ENCODE assay signal across 16 cellular contexts in the genomic region with DNA sequence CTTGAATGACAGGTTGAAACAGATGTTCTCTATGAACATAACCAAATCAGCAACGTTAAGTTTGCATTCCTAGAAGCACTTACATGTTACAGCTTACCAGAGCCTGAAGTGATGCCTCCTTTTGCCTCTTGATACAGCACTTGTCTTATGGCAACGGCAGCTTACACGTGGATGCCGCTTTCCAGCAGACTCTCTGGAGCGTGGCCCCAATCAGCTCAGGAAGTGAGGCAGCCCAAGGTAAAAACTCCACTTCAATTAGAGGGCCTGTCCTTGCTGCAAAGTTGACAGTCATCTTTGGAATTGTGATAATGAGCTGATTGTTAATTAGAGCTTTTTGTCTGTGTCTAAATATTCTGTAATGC.
A peak's percentile ranks its signal among the peaks of the same experiment; 100 is the strongest.
DNase-seq lines count a peak whose midpoint lies in the region; ATAC-seq and TF ChIP-seq lines count a peak whose summit lies in the region.
"Had no signal": no experiment of that assay in that cellular context is flagged by ENCODE, and none has a peak within 500 bp of the region (broad histone marks: within the 10 kb centered on the region; RNA-seq: fewer than 3 reads in every experiment).

No MANE protein-coding gene starts in this region.

- no peaks in the 10 kb centered on the region for H3K9me3 ChIP-seq in left ventricle myocardium inferior (replicated peaks)
- H3K9me3 ChIP-seq in right cardiac atrium (ENCODE audit: control insufficient read depth, low read length), result no peaks in the 10 kb centered on the region
- H3K9me3 ChIP-seq in Karpas-422 (ENCODE audit: low read length), result no peaks in the 10 kb centered on the region
- H3K9me3 ChIP-seq in thyroid gland, result no peaks in the 10 kb centered on the region

- H3K9me2 ChIP-seq in Karpas-422 (replicated peaks; ENCODE audit: insufficient read depth, low read length), result no peaks in the 10 kb centered on the region

- peaks cover 26% of the 10 kb centered on the region for H3K36me3 ChIP-seq in left ventricle myocardium inferior
- H3K36me3 ChIP-seq in Karpas-422 (ENCODE audit: insufficient read depth, low read length), result no peaks in the 10 kb centered on the region
- H3K36me3 ChIP-seq in thyroid gland, result no peaks in the 10 kb centered on the region

- H3K79me2 ChIP-seq in Karpas-422 (ENCODE audit: low read length), result no peaks in the 10 kb centered on the region

- no peak for DNase-seq in left ventricle myocardium inferior
- no peak for DNase-seq in right cardiac atrium
- peak; percentile 65 for DNase-seq in Karpas-422
- DNase-seq in thyroid gland, result peak; percentile 50
- no peak for DNase-seq in putamen (ENCODE audit: low spot score)
- DNase-seq: C1 segment of cervical spinal cord; Calu3; CD4-positive, alpha-beta memory T cell; COR-L47; DMS153; DND-41; GDM1; HCEC 1CT had no signal

- H3K27me3 ChIP-seq in left ventricle myocardium inferior (ENCODE audit: low read depth) (no peaks in the 10 kb centered on the region), right cardiac atrium (ENCODE audit: control insufficient read depth, insufficient read depth) (no peaks in the 10 kb centered on the region), Karpas-422 (ENCODE audit: low read length) (no peaks in the 10 kb centered on the region), thyroid gland (no peaks in the 10 kb centered on the region)

- no peak overlapping the region for H2AFZ ChIP-seq in Karpas-422 (ENCODE audit: low read length)
- H2AFZ ChIP-seq: GM23248 had no signal

- no peaks in the 10 kb centered on the region for H4K20me1 ChIP-seq in Karpas-422 (ENCODE audit: insufficient read depth, low read depth, low read length)

- H3K27ac ChIP-seq in left ventricle myocardium inferior (replicated peaks), result peak overlapping the region; percentile 32
- no peak overlapping the region for H3K27ac ChIP-seq in right cardiac atrium (ENCODE audit: low read length)
- no peak overlapping the region for H3K27ac ChIP-seq in Karpas-422 (ENCODE audit: low read length)
- H3K27ac ChIP-seq in thyroid gland, result no peak overlapping the region
- H3K27ac ChIP-seq: GM23248 had no signal

- no peak overlapping the region for H3K4me2 ChIP-seq in Karpas-422 (ENCODE audit: low read depth, low read length, poor library complexity, severe bottlenecking)

- 64% methylated on average over 5 of the region's 5 CpGs for WGBS in right cardiac atrium
- 43 to 47% methylated on average over 5 of the region's 5 CpGs for WGBS in thyroid gland, 2 donors

- no peak for ATAC-seq in right cardiac atrium
- ATAC-seq in HG03175 (IDR thresholded peaks at IDR 0.05; ENCODE audit: unreplicated experiment), result no peak

- H3K4me1 ChIP-seq in left ventricle myocardium inferior, result peaks cover 36% of the 10 kb centered on the region
- no peaks in the 10 kb centered on the region for H3K4me1 ChIP-seq in right cardiac atrium (ENCODE audit: control insufficient read depth, insufficient read depth, low read length)
- H3K4me1 ChIP-seq in Karpas-422 (ENCODE audit: low read length), result peaks cover 5% of the 10 kb centered on the region; the same call in 1 of the 2 replicates
- H3K4me1 ChIP-seq in thyroid gland, result no peaks in the 10 kb centered on the region

- no peak overlapping the region for H3K9ac ChIP-seq in Karpas-422 (ENCODE audit: low read length)
- H3K9ac ChIP-seq: GM23248 had no signal

- TF ChIP-seq CTCF in left ventricle myocardium inferior (IDR thresholded peaks at IDR 0.05; ENCODE audit: borderline replicate concordance) (no peak), thyroid gland (IDR thresholded peaks at IDR 0.05) (no peak)

- no peak for TF ChIP-seq POLR2A in thyroid gland (IDR thresholded peaks at IDR 0.05)

- intact Hi-C loops in left ventricle myocardium inferior (cut with micrococcal nuclease) (no loop called here), right cardiac atrium (cut with DNase I) (no loop called here), thyroid gland (cut with DNase I) (loop anchor here (10.0 kb wide), 1 partner anchor 352 kb away; no protein-coding TSS in a partner anchor)

- H3K4me3 ChIP-seq in left ventricle myocardium inferior (no peak overlapping the region), right cardiac atrium (ENCODE audit: low read length) (no peak overlapping the region), Karpas-422 (ENCODE audit: low read length) (no peak overlapping the region), thyroid gland (replicated peaks in 1 of 3) (no peak overlapping the region)
- H3K4me3 ChIP-seq: GM12878, GM23248 had no signal

Comparison
In these comparisons a context has a peak if more than half of its experiments do, and no peak if none do; other contexts are left out.
1. DNase-seq: peak in Karpas-422 (single experiment) and thyroid gland (2 of 2); none in left ventricle myocardium inferior (single experiment), right cardiac atrium (0 of 3) and putamen (single experiment).